Comparison of ENCODE assay signal across 1 cellular context in genomic region chr1:172145231-172145651, GRCh38.
TF ChIP-seq lines count a peak whose summit lies in the region.

No MANE protein-coding gene starts in this region.

TF ChIP-seq in GM23338, 12 proteins besides CTCF, POLR2A, EP300 and RAD21 (continued from another document):
- no peak for TF ChIP-seq ZNF331 (CRISPR knock-in tag; IDR thresholded peaks at IDR 0.05; ENCODE audit: low read depth)
- no peak for TF ChIP-seq CREB1 (CRISPR knock-in tag; IDR thresholded peaks at IDR 0.05; ENCODE audit: low read depth)
- no peak for TF ChIP-seq ZNF114 (CRISPR knock-in tag; IDR thresholded peaks at IDR 0.05)
- TF ChIP-seq NANOG (IDR thresholded peaks at IDR 0.05; ENCODE audit: borderline replicate concordance) = no peak
- TF ChIP-seq REST (IDR thresholded peaks at IDR 0.05; ENCODE audit: unreplicated experiment) = no peak
